Comparison of ENCODE assay signal across 30 cellular contexts in genomic region chr15:86571873-86572272, GRCh38.
"Had no signal": no experiment of that assay in that cellular context is flagged by ENCODE, and none has a peak within 500 bp of the region (broad histone marks: within the 10 kb centered on the region; RNA-seq: fewer than 3 reads in every experiment).

No MANE protein-coding gene starts in this region.

- H3K27me3 ChIP-seq: foreskin keratinocyte, tibial nerve had no signal

- H3K4me2 ChIP-seq: smooth muscle cell had no signal

- DNase-seq: activated CD4-positive, alpha-beta memory T cell treated with anti-CD3 and anti-CD28 coated beads for 36 hours; activated CD4-positive, alpha-beta T cell treated with anti-CD3 and anti-CD28 coated beads, Interleukin-2, amount 10 ng/mL, durations not matched to agents 24 days and 14 days; activated CD4-positive, CD25-positive, alpha-beta regulatory T cell treated with anti-CD3 and anti-CD28 coated beads, Interleukin-2, amount 50 U/mL, for 72 hours; activated CD8-positive, alpha-beta memory T cell treated with anti-CD3 and anti-CD28 coated beads, Interleukin-2, amount 50 U/mL, for 4 hours; activated gamma-delta T cell; activated naive CD4-positive, alpha-beta T cell treated with anti-CD3 and anti-CD28 coated beads, Interleukin-2, amount 10 ng/mL, durations not matched to agents 7 days and 5 days; activated T-cell treated with anti-CD3 and anti-CD28 coated beads, Interleukin-2, amount 50 U/mL, for 1 hour; amygdala; foreskin keratinocyte; mammary epithelial cell; naive B cell; nucleus accumbens; stimulated activated CD4-positive, alpha-beta T cell treated with anti-CD3 and anti-CD28 coated beads, Interleukin-1b, Interleukin-23, amount 100 ng/mL, for 48 hours; stimulated activated CD4-positive, alpha-beta T cell treated with anti-CD3 and anti-CD28 coated beads, Interleukin-4, amount 100 ng/mL, for 4 hours; stimulated activated CD8-positive, alpha-beta memory T cell treated with anti-CD3 and anti-CD28 coated beads, Interleukin-4, amount 100 ng/mL, for 48 hours; stimulated activated naive B cell treated with anti-CD40 and anti-IgM and Interleukin-4, amounts not matched to agents 10 μg/mL and 1 μg/mL and 100 μg/mL, for 72 hours; stomach; SW 1271; T-helper 9 cell had no signal

- H3K4me3 ChIP-seq: esophagus muscularis mucosa, pancreas, prostate gland, smooth muscle cell, stomach, tibial nerve had no signal

- H3K36me3 Mint-ChIP-seq: activated CD4-positive, alpha-beta memory T cell treated with anti-CD3 and anti-CD28 coated beads for 36 hours; activated naive CD4-positive, alpha-beta T cell treated with anti-CD3 and anti-CD28 coated beads, Interleukin-2, amount 10 ng/mL, durations not matched to agents 7 days and 5 days; mesothelial cell of epicardium; naive B cell; stimulated activated naive B cell treated with anti-CD40 and anti-IgM and Interleukin-4, amounts not matched to agents 10 μg/mL and 1 μg/mL and 100 μg/mL, for 72 hours had no signal

- H3K27me3 Mint-ChIP-seq: activated CD4-positive, alpha-beta T cell treated with anti-CD3 and anti-CD28 coated beads, Interleukin-2, amount 10 ng/mL, durations not matched to agents 24 days and 14 days; activated naive CD4-positive, alpha-beta T cell treated with anti-CD3 and anti-CD28 coated beads, Interleukin-2, amount 10 ng/mL, durations not matched to agents 7 days and 5 days; dendritic cell treated with granulocyte-macrophage colony-stimulating factor and Interleukin-4, amounts not matched to agents 40 ng/mL and 50 ng/mL, for 4 days; naive B cell had no signal

- H3K4me1 Mint-ChIP-seq: activated CD4-positive, alpha-beta T cell treated with anti-CD3 and anti-CD28 coated beads, Interleukin-2, amount 10 ng/mL, durations not matched to agents 24 days and 14 days; naive B cell; stimulated activated naive B cell treated with anti-CD40 and anti-IgM and Interleukin-4, amounts not matched to agents 10 μg/mL and 1 μg/mL and 100 μg/mL, for 72 hours had no signal

- H3K9me3 Mint-ChIP-seq: activated CD4-positive, alpha-beta T cell treated with anti-CD3 and anti-CD28 coated beads, Interleukin-2, amount 10 ng/mL, durations not matched to agents 24 days and 14 days; central memory CD8-positive, alpha-beta T cell had no signal

- FAIRE-seq: islet of Langerhans, pancreas, urothelium cell line had no signal

- H3K4me3 Mint-ChIP-seq: activated CD4-positive, alpha-beta memory T cell treated with anti-CD3 and anti-CD28 coated beads for 36 hours; activated CD4-positive, alpha-beta T cell treated with anti-CD3 and anti-CD28 coated beads, Interleukin-2, amount 10 ng/mL, durations not matched to agents 24 days and 14 days; activated naive CD4-positive, alpha-beta T cell treated with anti-CD3 and anti-CD28 coated beads, Interleukin-2, amount 10 ng/mL, durations not matched to agents 7 days and 5 days; central memory CD8-positive, alpha-beta T cell; dendritic cell treated with granulocyte-macrophage colony-stimulating factor and Interleukin-4, amounts not matched to agents 40 ng/mL and 50 ng/mL, for 4 days; mesothelial cell of epicardium; naive B cell; stimulated activated naive B cell treated with anti-CD40 and anti-IgM and Interleukin-4, amounts not matched to agents 10 μg/mL and 1 μg/mL and 100 μg/mL, for 72 hours; T-helper 1 cell treated with Interleukin-12 subunit alpha and Interleukin-12 subunit beta and Interleukin-4 antibody, amounts not matched to agents 30 μg/mL and 1 μg/mL, for 36 hours had no signal

- H3K27ac ChIP-seq: esophagus muscularis mucosa, foreskin keratinocyte, pancreas, prostate gland, stomach, tibial nerve had no signal

- H3K4me1 ChIP-seq: esophagus muscularis mucosa, foreskin keratinocyte, pancreas, prostate gland, stomach, tibial nerve had no signal

- H3K9me3 ChIP-seq: pancreas, prostate gland had no signal

- ATAC-seq: foreskin keratinocyte; pancreas; stimulated activated naive B cell treated with anti-CD40 and anti-IgM and Interleukin-4, amounts not matched to agents 10 μg/mL and 1 μg/mL and 100 μg/mL, for 72 hours had no signal

- H3K27ac Mint-ChIP-seq: activated CD4-positive, alpha-beta memory T cell treated with anti-CD3 and anti-CD28 coated beads for 36 hours; activated CD4-positive, alpha-beta T cell treated with anti-CD3 and anti-CD28 coated beads, Interleukin-2, amount 10 ng/mL, durations not matched to agents 24 days and 14 days; activated naive CD4-positive, alpha-beta T cell treated with anti-CD3 and anti-CD28 coated beads, Interleukin-2, amount 10 ng/mL, durations not matched to agents 7 days and 5 days; dendritic cell treated with granulocyte-macrophage colony-stimulating factor and Interleukin-4, amounts not matched to agents 40 ng/mL and 50 ng/mL, for 4 days; mesothelial cell of epicardium; naive B cell; stimulated activated naive B cell treated with anti-CD40 and anti-IgM and Interleukin-4, amounts not matched to agents 10 μg/mL and 1 μg/mL and 100 μg/mL, for 72 hours; T-helper 1 cell treated with Interleukin-12 subunit alpha and Interleukin-12 subunit beta and Interleukin-4 antibody, amounts not matched to agents 30 μg/mL and 1 μg/mL, for 36 hours had no signal

- H3K36me3 ChIP-seq: esophagus muscularis mucosa, pancreas, prostate gland, stomach, tibial nerve had no signal
